ENCODE assay signal across 1 cellular context in genomic region chr6:87155272-87155919, GRCh38.
TF ChIP-seq lines count a peak whose summit lies in the region.

Gene ZNF292 (plus strand): TSS chr6:87155565. CDS start chr6:87155592, 27 bp downstream.

TF ChIP-seq in HepG2, 621 proteins besides CTCF, POLR2A, EP300 and RAD21 (continued from another document and continues in another):
- TF ChIP-seq AHDC1 (CRISPR knock-in tag; IDR thresholded peaks at IDR 0.05; ENCODE audit: borderline replicate concordance) (peak; percentile 83), TEAD3 (CRISPR knock-in tag; optimal IDR thresholded peaks at IDR 0.05; ENCODE audit: borderline replicate concordance) (peak; percentile 59), ZNF407 (CRISPR knock-in tag; IDR thresholded peaks at IDR 0.05; ENCODE audit: not compliant biosample characterization) (peak; percentile 91), ZNF143 (CRISPR knock-in tag; IDR thresholded peaks at IDR 0.05) (peak; percentile 59; the same call in 1 of the 2 replicates), HDAC6 (IDR thresholded peaks at IDR 0.05; ENCODE audit: low read depth, low read length) (no peak), ZNF83 (CRISPR knock-in tag; IDR thresholded peaks at IDR 0.05; ENCODE audit: borderline replicate concordance) (peak; percentile 65; the same call in 1 of the 2 replicates), PRDM15 (CRISPR knock-in tag; IDR thresholded peaks at IDR 0.05) (peak; percentile 76), ZNF160 (CRISPR knock-in tag; IDR thresholded peaks at IDR 0.05) (0 out of 2 replicates have a peak, but pooled peaks have one; percentile 68), MED13 (CRISPR knock-in tag; IDR thresholded peaks at IDR 0.05) (0 out of 2 replicates have a peak, but pooled peaks have one; percentile 58), CREB1 (IDR thresholded peaks at IDR 0.05) (peak; percentile 67), CREB1 (CRISPR knock-in tag; IDR thresholded peaks at IDR 0.05) (peak; percentile 67), ZBTB8A (CRISPR knock-in tag; IDR thresholded peaks at IDR 0.05; ENCODE audit: borderline replicate concordance, low read depth) (peak; percentile 75), HMGXB4 (CRISPR knock-in tag; IDR thresholded peaks at IDR 0.05; ENCODE audit: borderline replicate concordance in 1 of 2, low read depth in 1 of 2) (peak; percentile 86 to 95), FOXO1 (CRISPR knock-in tag; IDR thresholded peaks at IDR 0.05) (peak; percentile 51; the same call in 1 of the 2 replicates), ELF1 (CRISPR knock-in tag; IDR thresholded peaks at IDR 0.05) (peak; percentile 72), FOXP4 (CRISPR knock-in tag; IDR thresholded peaks at IDR 0.05) (peak; percentile 76), GATAD2A (CRISPR knock-in tag; IDR thresholded peaks at IDR 0.05) (peak; percentile 66), HNRNPLL (IDR thresholded peaks at IDR 0.05; ENCODE audit: low read depth, low read length, poor library complexity, severe bottlenecking) (peak; percentile 92), ETS1 (CRISPR knock-in tag; IDR thresholded peaks at IDR 0.05) (peak; percentile 34; the same call in 1 of the 2 replicates)
- TF ChIP-seq, protein P1, sequence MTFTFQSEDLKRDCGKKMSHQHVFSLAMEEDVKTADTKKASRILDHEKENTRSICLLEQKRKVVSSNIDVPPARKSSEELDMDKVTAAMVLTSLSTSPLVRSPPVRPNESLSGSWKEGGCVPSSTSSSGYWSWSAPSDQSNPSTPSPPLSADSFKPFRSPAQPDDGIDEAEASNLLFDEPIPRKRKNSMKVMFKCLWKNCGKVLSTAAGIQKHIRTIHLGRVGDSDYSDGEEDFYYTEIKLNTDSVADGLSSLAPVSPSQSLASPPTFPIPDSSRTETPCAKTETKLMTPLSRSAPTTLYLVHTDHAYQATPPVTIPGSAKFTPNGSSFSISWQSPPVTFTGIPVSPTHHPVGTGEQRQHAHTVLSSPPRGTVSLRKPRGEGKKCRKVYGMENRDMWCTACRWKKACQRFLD (CRISPR knock-in tag; IDR thresholded peaks at IDR 0.05; ENCODE audit: borderline replicate concordance): peak; percentile 93
- TF ChIP-seq, protein P2, sequence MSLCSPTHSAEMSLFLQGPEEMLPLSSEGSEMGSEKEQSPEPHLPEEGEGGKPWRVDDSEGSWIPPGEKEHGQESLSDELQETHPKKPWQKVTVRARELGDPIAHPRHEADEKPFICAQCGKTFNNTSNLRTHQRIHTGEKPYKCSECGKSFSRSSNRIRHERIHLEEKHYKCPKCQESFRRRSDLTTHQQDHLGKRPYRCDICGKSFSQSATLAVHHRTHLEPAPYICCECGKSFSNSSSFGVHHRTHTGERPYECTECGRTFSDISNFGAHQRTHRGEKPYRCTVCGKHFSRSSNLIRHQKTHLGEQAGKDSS (CRISPR knock-in tag; IDR thresholded peaks at IDR 0.05; ENCODE audit: borderline replicate concordance, low read depth): peak; percentile 93; the same call in 1 of the 2 replicates
- TF ChIP-seq, protein P3, sequence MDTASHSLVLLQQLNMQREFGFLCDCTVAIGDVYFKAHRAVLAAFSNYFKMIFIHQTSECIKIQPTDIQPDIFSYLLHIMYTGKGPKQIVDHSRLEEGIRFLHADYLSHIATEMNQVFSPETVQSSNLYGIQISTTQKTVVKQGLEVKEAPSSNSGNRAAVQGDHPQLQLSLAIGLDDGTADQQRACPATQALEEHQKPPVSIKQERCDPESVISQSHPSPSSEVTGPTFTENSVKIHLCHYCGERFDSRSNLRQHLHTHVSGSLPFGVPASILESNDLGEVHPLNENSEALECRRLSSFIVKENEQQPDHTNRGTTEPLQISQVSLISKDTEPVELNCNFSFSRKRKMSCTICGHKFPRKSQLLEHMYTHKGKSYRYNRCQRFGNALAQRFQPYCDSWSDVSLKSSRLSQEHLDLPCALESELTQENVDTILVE (CRISPR knock-in tag; IDR thresholded peaks at IDR 0.05): peak; percentile 86
